14 cellular contexts compared by ENCODE assay signal in genomic region chr6:155106456-155107107, GRCh38.
DNase-seq lines count a peak whose midpoint lies in the region; ATAC-seq and TF ChIP-seq lines count a peak whose summit lies in the region.
"Had no signal": no experiment of that assay in that cellular context is flagged by ENCODE, and none has a peak within 500 bp of the region (broad histone marks: within the 10 kb centered on the region; RNA-seq: fewer than 3 reads in every experiment).

No MANE protein-coding gene starts in this region.

- no peaks in the 10 kb centered on the region for H3K4me1 ChIP-seq in uterus

- no peak overlapping the region for H3K4me3 ChIP-seq in uterus

- H3K9me3 ChIP-seq in uterus: no peaks in the 10 kb centered on the region

- CTCF ChIA-PET in activated naive CD4-positive, alpha-beta T cell treated with anti-CD3 and anti-CD28 coated beads, Interleukin-2, amount 10 ng/mL, durations not matched to agents 7 days and 5 days (lab: Charles Lee): no interaction called here

- H3K4me1 Mint-ChIP-seq in activated naive CD4-positive, alpha-beta T cell treated with anti-CD3 and anti-CD28 coated beads, Interleukin-2, amount 10 ng/mL, durations not matched to agents 7 days and 5 days: peaks cover 3% of the 10 kb centered on the region
- H3K4me1 Mint-ChIP-seq in activated T-helper 2 cell treated with anti-CD3 and anti-CD28 coated beads, Interferon-gamma antibody, Interleukin-2, Interleukin-4, amounts not matched to agents 10 μg/mL and 5 μg/mL and 100 μg/mL, durations not matched to agents 14 hours and 24 hours and 36 hours (ENCODE audit: low read depth): peaks cover 53% of the 10 kb centered on the region

- H3K9me3 Mint-ChIP-seq in activated naive CD4-positive, alpha-beta T cell treated with anti-CD3 and anti-CD28 coated beads, Interleukin-2, amount 50 U/mL, for 72 hours: no peaks in the 10 kb centered on the region
- no peaks in the 10 kb centered on the region for H3K9me3 Mint-ChIP-seq in activated naive CD4-positive, alpha-beta T cell treated with anti-CD3 and anti-CD28 coated beads, Interleukin-2, amount 10 ng/mL, durations not matched to agents 7 days and 5 days
- H3K9me3 Mint-ChIP-seq in activated T-helper 2 cell treated with anti-CD3 and anti-CD28 coated beads, Interferon-gamma antibody, Interleukin-2, Interleukin-4, amounts not matched to agents 10 μg/mL and 5 μg/mL and 100 μg/mL, durations not matched to agents 14 hours and 24 hours and 36 hours: no peaks in the 10 kb centered on the region

- peak in 1 of 2 donors; percentile 40 for ATAC-seq in activated naive CD4-positive, alpha-beta T cell treated with anti-CD3 and anti-CD28 coated beads, Interleukin-2, amount 50 U/mL, for 72 hours
- peak; percentile 67 to 74 for ATAC-seq in left cardiac atrium
- ATAC-seq: esophagus mucosa had no signal

- H3K27ac Mint-ChIP-seq in activated naive CD4-positive, alpha-beta T cell treated with anti-CD3 and anti-CD28 coated beads, Interleukin-2, amount 50 U/mL, for 72 hours: peak overlapping the region; percentile 7 to 20
- no peak overlapping the region for H3K27ac Mint-ChIP-seq in activated naive CD4-positive, alpha-beta T cell treated with anti-CD3 and anti-CD28 coated beads, Interleukin-2, amount 10 ng/mL, durations not matched to agents 7 days and 5 days
- peak overlapping the region; percentile 88 for H3K27ac Mint-ChIP-seq in activated T-helper 2 cell treated with anti-CD3 and anti-CD28 coated beads, Interferon-gamma antibody, Interleukin-2, Interleukin-4, amounts not matched to agents 10 μg/mL and 5 μg/mL and 100 μg/mL, durations not matched to agents 14 hours and 24 hours and 36 hours

- no peak overlapping the region for H3K27ac ChIP-seq in uterus

- no peak for DNase-seq in activated naive CD4-positive, alpha-beta T cell treated with anti-CD3 and anti-CD28 coated beads, Interleukin-2, amount 50 U/mL, for 72 hours (ENCODE audit: low spot score in 2 of 2)
- no peak for DNase-seq in activated naive CD4-positive, alpha-beta T cell treated with anti-CD3 and anti-CD28 coated beads, Interleukin-2, amount 10 ng/mL, durations not matched to agents 7 days and 5 days
- DNase-seq in activated T-helper 2 cell treated with anti-CD3 and anti-CD28 coated beads, Interferon-gamma antibody, Interleukin-2, Interleukin-4, amounts not matched to agents 10 μg/mL and 5 μg/mL and 100 μg/mL, durations not matched to agents 14 hours and 24 hours and 36 hours (ENCODE audit: low spot score): no peak
- DNase-seq in left cardiac atrium (no peak), stromal cell of bone marrow (ENCODE audit: low read depth) (peak; percentile 80), GM19238 (ENCODE audit: insufficient read length, low spot score) (no peak), uterus (no peak)
- DNase-seq in stimulated activated CD4-positive, alpha-beta T cell treated with anti-CD3 and anti-CD28 coated beads, Interleukin-15, amount 100 ng/mL, for 24 hours: no peak
- DNase-seq: activated CD4-positive, CD25-positive, alpha-beta regulatory T cell treated with anti-CD3 and anti-CD28 coated beads, Interleukin-2, amount 50 U/mL, for 72 hours; activated naive CD4-positive, alpha-beta T cell; mesendoderm; NCI-H2171 treated with DMSO at 0.1 percent for 48 hours; SW 1271 had no signal

- intact Hi-C loops in activated T-helper 2 cell treated with anti-CD3 and anti-CD28 coated beads, Interferon-gamma antibody, Interleukin-2, Interleukin-4, amounts not matched to agents 10 μg/mL and 5 μg/mL and 100 μg/mL, durations not matched to agents 14 hours and 24 hours and 36 hours (cut with micrococcal nuclease): no loop called here
- intact Hi-C loops in left cardiac atrium (cut with DNase I) (no loop called here), uterus (cut with DNase I; ENCODE audit: low total_unique reads) (no loop called here)

- TF ChIP-seq POLR2A in uterus (IDR thresholded peaks at IDR 0.05): no peak

- no peak overlapping the region for H3K4me3 Mint-ChIP-seq in activated naive CD4-positive, alpha-beta T cell treated with anti-CD3 and anti-CD28 coated beads, Interleukin-2, amount 10 ng/mL, durations not matched to agents 7 days and 5 days
- H3K4me3 Mint-ChIP-seq in activated T-helper 2 cell treated with anti-CD3 and anti-CD28 coated beads, Interferon-gamma antibody, Interleukin-2, Interleukin-4, amounts not matched to agents 10 μg/mL and 5 μg/mL and 100 μg/mL, durations not matched to agents 14 hours and 24 hours and 36 hours (ENCODE audit: low read depth): peak overlapping the region; percentile 87

- peaks cover 4% of the 10 kb centered on the region for H3K27me3 Mint-ChIP-seq in activated naive CD4-positive, alpha-beta T cell treated with anti-CD3 and anti-CD28 coated beads, Interleukin-2, amount 10 ng/mL, durations not matched to agents 7 days and 5 days
- H3K27me3 Mint-ChIP-seq in activated T-helper 2 cell treated with anti-CD3 and anti-CD28 coated beads, Interferon-gamma antibody, Interleukin-2, Interleukin-4, amounts not matched to agents 10 μg/mL and 5 μg/mL and 100 μg/mL, durations not matched to agents 14 hours and 24 hours and 36 hours (ENCODE audit: low read depth): no peaks in the 10 kb centered on the region

- TF ChIP-seq CTCF in uterus (IDR thresholded peaks at IDR 0.05): no peak

- H3K27me3 ChIP-seq in uterus: no peaks in the 10 kb centered on the region

- peaks cover 0 to 6% of the 10 kb centered on the region in 2 donors for H3K36me3 Mint-ChIP-seq in activated naive CD4-positive, alpha-beta T cell treated with anti-CD3 and anti-CD28 coated beads, Interleukin-2, amount 50 U/mL, for 72 hours
- no peaks in the 10 kb centered on the region for H3K36me3 Mint-ChIP-seq in activated naive CD4-positive, alpha-beta T cell treated with anti-CD3 and anti-CD28 coated beads, Interleukin-2, amount 10 ng/mL, durations not matched to agents 7 days and 5 days
- peaks cover 30% of the 10 kb centered on the region for H3K36me3 Mint-ChIP-seq in activated T-helper 2 cell treated with anti-CD3 and anti-CD28 coated beads, Interferon-gamma antibody, Interleukin-2, Interleukin-4, amounts not matched to agents 10 μg/mL and 5 μg/mL and 100 μg/mL, durations not matched to agents 14 hours and 24 hours and 36 hours (ENCODE audit: low read depth)

- H3K36me3 ChIP-seq in uterus: no peaks in the 10 kb centered on the region
